Comparison of ENCODE assay signal across 8 cellular contexts in genomic region chr2:113248997-113249770, GRCh38. TPM values are rescaled to one million over a fixed set of nuclear protein-coding genes. Genes with fewer than 3 reads are reported as not detected.
DNase-seq lines count a peak whose midpoint lies in the region; ATAC-seq and TF ChIP-seq lines count a peak whose summit lies in the region.

No MANE protein-coding gene starts in this region.

- peak; percentile 97 for TF ChIP-seq CTCF in RWPE2 (IDR thresholded peaks at IDR 0.05; ENCODE audit: poor library complexity, severe bottlenecking)
- peak; percentile 95 for TF ChIP-seq CTCF in foreskin keratinocyte (conservative IDR thresholded peaks at IDR 0.05)
- TF ChIP-seq CTCF in omental fat pad (IDR thresholded peaks at IDR 0.05): peak in 2 of 3 donors; percentile 6 to 78
- TF ChIP-seq CTCF in testis (IDR thresholded peaks at IDR 0.05): peak; percentile 75 to 90 (median 79)

- no peak for TF ChIP-seq POLR2A in testis (IDR thresholded peaks at IDR 0.05)

- H3K36me3 ChIP-seq in RWPE2 (ENCODE audit: low read depth) (no peaks in the 10 kb centered on the region), testis (ENCODE audit: low read depth, missing control alignments) (no peaks in the 10 kb centered on the region)

- intact Hi-C loops in testis (cut with DNase I; ENCODE audit: low total_unique reads): loop anchor here (10.0 kb wide), 1 partner anchor 116 kb away; no protein-coding TSS in a partner anchor

- peak; percentile 30 to 54 for DNase-seq in NCI-H524 (lab: John Stamatoyannopoulos, UW)
- no peak for DNase-seq in NCI-H524 treated with DMSO at 0.1 percent for 48 hours (lab: John Stamatoyannopoulos, UW)
- DNase-seq in KG1 (lab: John Stamatoyannopoulos, UW): peak; percentile 57
- no peak for DNase-seq in RWPE2 (ENCODE audit: low spot score)
- peak; percentile 69 for DNase-seq in activated effector memory CD4-positive, alpha-beta T cell treated with Interleukin-2 at 50 U/mL for 16 hours
- peak; percentile 34 to 72 for DNase-seq in foreskin keratinocyte
- DNase-seq in omental fat pad (ENCODE audit: low spot score): peak; percentile 85
- peak; percentile 87 for DNase-seq in testis

- H3K4me1 ChIP-seq in RWPE2 (ENCODE audit: insufficient read depth, poor library complexity, severe bottlenecking): peaks cover 16% of the 10 kb centered on the region
- peaks cover 18% of the 10 kb centered on the region for H3K4me1 ChIP-seq in foreskin keratinocyte
- no peaks in the 10 kb centered on the region for H3K4me1 ChIP-seq in testis

- H3K4me3 ChIP-seq in RWPE2 (ENCODE audit: severe bottlenecking) (no peak overlapping the region), testis (no peak overlapping the region)

- H3K27me3 ChIP-seq in RWPE2 (ENCODE audit: insufficient read depth, poor library complexity, severe bottlenecking) (no peaks in the 10 kb centered on the region), foreskin keratinocyte (no peaks in the 10 kb centered on the region), testis (no peaks in the 10 kb centered on the region)

- peak; percentile 76 for ATAC-seq in RWPE2 (ENCODE audit: low read depth)
- ATAC-seq in foreskin keratinocyte: peak; percentile 55
- ATAC-seq in omental fat pad (ENCODE audit: low FRiP score): peak; percentile 43

- H3K27ac ChIP-seq in RWPE2 (ENCODE audit: poor library complexity, severe bottlenecking) (no peak overlapping the region), foreskin keratinocyte (no peak overlapping the region), testis (no peak overlapping the region)

- 55 to 58% methylated on average over 10 of the region's 10 CpGs for WGBS in testis, 2 donors

- H3K9me3 ChIP-seq in RWPE2 (ENCODE audit: severe bottlenecking): no peaks in the 10 kb centered on the region
- H3K9me3 ChIP-seq in testis: no peaks in the 10 kb centered on the region

RNA-seq across cellular contexts. Expression of gene PAX8, which starts 29.5 kb away (rescaled TPM):
- total RNA-seq in foreskin keratinocyte: 5.6 and 7.0 TPM in 2 replicates
- 4.5 and 5.7 TPM in 2 replicates for polyA plus RNA-seq in foreskin keratinocyte
- 1 to 10 TPM; 2.8 to 9.4 (median 5.8) TPM for total RNA-seq in omental fat pad
- 1 to 10 TPM; 4.7 to 5.4 TPM for total RNA-seq in testis
- 22.3 TPM for polyA plus RNA-seq in testis (ENCODE audit: insufficient read depth, low read depth, low replicate concordance)

Comparison
In these comparisons a context has a peak if more than half of its experiments do, and no peak if none do; other contexts are left out.
1. DNase-seq: peak in NCI-H524 (2 of 2), KG1 (single experiment), activated effector memory CD4-positive, alpha-beta T cell treated with Interleukin-2 at 50 U/mL for 16 hours (single experiment), foreskin keratinocyte (2 of 2), omental fat pad (single experiment) and testis (single experiment); none in NCI-H524 treated with DMSO at 0.1 percent for 48 hours (single experiment) and RWPE2 (single experiment).
2. CTCF ChIP-seq: peak in every context shown above with its lines; median percentile 97 in RWPE2; 95 in foreskin keratinocyte; 79 in testis; 42 in omental fat pad.
3. Peak in every context shown above with its lines, with median percentiles within 50 percentile points of each other: ATAC-seq.